8 cellular contexts compared by ENCODE assay signal in the genomic region with DNA sequence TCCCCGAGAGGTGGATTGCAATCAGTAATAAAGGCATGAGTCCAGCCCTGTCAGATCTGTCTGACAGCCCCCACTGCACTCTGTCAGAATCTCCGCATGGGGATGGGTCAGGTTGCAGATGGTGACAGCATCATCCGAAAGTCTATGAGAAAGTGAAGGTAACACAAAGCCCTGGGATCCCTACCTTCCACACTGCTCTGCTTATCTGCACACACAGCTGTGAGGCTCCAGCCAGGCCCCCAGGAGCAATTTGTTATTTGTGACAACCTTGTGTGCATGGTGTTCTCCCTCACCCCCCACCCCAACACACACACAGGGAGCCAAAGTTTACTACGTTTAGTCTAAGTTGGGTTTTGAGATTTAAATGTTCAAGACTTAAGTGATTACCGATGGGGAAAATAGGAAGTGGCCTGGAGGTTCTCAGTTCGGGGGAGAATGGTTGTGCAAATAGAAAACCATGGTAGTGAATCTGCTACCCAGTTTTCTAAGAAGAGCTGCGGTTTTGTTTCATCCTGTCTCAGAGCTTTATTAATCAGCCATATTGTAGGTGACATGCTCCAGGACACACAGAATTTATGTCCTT.
A peak's percentile ranks its signal among the peaks of the same experiment; 100 is the strongest.
DNase-seq lines count a peak whose midpoint lies in the region; ATAC-seq and TF ChIP-seq lines count a peak whose summit lies in the region.

No MANE protein-coding gene starts in this region.

- in situ Hi-C loops in G401 (cut with HindIII; ENCODE audit: low sequenced_read_pairs): no loop called here

- no peaks in the 10 kb centered on the region for H3K27me3 ChIP-seq in SK-N-SH (ENCODE audit: insufficient read depth)

- H3K36me3 ChIP-seq in SK-N-SH (replicated peaks in 1 of 2; ENCODE audit: control insufficient read depth in 1 of 2, insufficient read depth in 2 of 2, low read length in 1 of 2): no peaks in the 10 kb centered on the region

- 56% methylated on average over 6 of the region's 7 CpGs for WGBS in SK-N-SH (ENCODE audit: low lambda C conversion rate)

- no peaks in the 10 kb centered on the region for H3K9me3 ChIP-seq in SK-N-SH

- H3K4me1 ChIP-seq in SK-N-SH (ENCODE audit: control insufficient read depth in 1 of 2, insufficient read depth in 2 of 2, low read depth in 1 of 2, low read length in 1 of 2): peaks cover 0 to 43% of the 10 kb centered on the region in 2 experiments; a peak in 2 of 4 replicates

- peaks cover 42% of the 10 kb centered on the region for H3K4me1 Mint-ChIP-seq in activated CD8-positive, alpha-beta memory T cell treated with anti-CD3 and anti-CD28 coated beads, Interleukin-2, amount 10 ng/mL, durations not matched to agents 7 days and 5 days
- H3K4me1 Mint-ChIP-seq in stimulated activated effector memory CD8-positive, alpha-beta T cell treated with anti-CD3 and anti-CD28 coated beads, Interleukin-12 subunit alpha, Interleukin-12 subunit beta, amount 100 ng/mL, for 72 hours: peaks cover 36% of the 10 kb centered on the region

- no peak for TF ChIP-seq CTCF in SK-N-SH (IDR thresholded peaks at IDR 0.05)

- H3K27ac ChIP-seq in SK-N-SH (ENCODE audit: low read depth in 2 of 2, low read length in 1 of 2): peak overlapping the region in 1 of 2 experiments; percentile 85; a peak in 2 of 4 replicates

- H3K9me2 ChIP-seq in SK-N-SH: no peaks in the 10 kb centered on the region

- H3F3A ChIP-seq in SK-N-SH (replicated peaks; ENCODE audit: insufficient read depth): no peaks in the 10 kb centered on the region

- peak; percentile 83 for ATAC-seq in activated CD8-positive, alpha-beta memory T cell treated with anti-CD3 and anti-CD28 coated beads, Interleukin-2, amount 10 ng/mL, durations not matched to agents 7 days and 5 days
- ATAC-seq in HG02884 (IDR thresholded peaks at IDR 0.05; ENCODE audit: unreplicated experiment): peak; percentile 65
- peak; percentile 81 for ATAC-seq in stimulated activated effector memory CD8-positive, alpha-beta T cell treated with anti-CD3 and anti-CD28 coated beads, Interleukin-12 subunit alpha, Interleukin-12 subunit beta, amount 100 ng/mL, for 72 hours

- H3K4me2 ChIP-seq in SK-N-SH: no peak overlapping the region

- peak overlapping the region; percentile 66 for H3K4me3 Mint-ChIP-seq in activated CD8-positive, alpha-beta memory T cell treated with anti-CD3 and anti-CD28 coated beads, Interleukin-2, amount 10 ng/mL, durations not matched to agents 7 days and 5 days
- peak overlapping the region; percentile 55 for H3K4me3 Mint-ChIP-seq in stimulated activated effector memory CD8-positive, alpha-beta T cell treated with anti-CD3 and anti-CD28 coated beads, Interleukin-12 subunit alpha, Interleukin-12 subunit beta, amount 100 ng/mL, for 72 hours

- peak in 1 of 2 experiments; percentile 51; a peak in 2 of 4 replicates for TF ChIP-seq EP300 in SK-N-SH (IDR thresholded peaks at IDR 0.05; ENCODE audit: borderline replicate concordance in 1 of 2, low read depth in 1 of 2, low read length in 1 of 2)

- no peak for TF ChIP-seq RAD21 in SK-N-SH (IDR thresholded peaks at IDR 0.05; ENCODE audit: low read length)

- H3K4me3 ChIP-seq in SK-N-SH (ENCODE audit: low read depth in 2 of 2, low read length in 1 of 2): no peak overlapping the region

- peaks cover 19% of the 10 kb centered on the region for H3K36me3 Mint-ChIP-seq in activated CD8-positive, alpha-beta memory T cell treated with anti-CD3 and anti-CD28 coated beads, Interleukin-2, amount 10 ng/mL, durations not matched to agents 7 days and 5 days
- no peaks in the 10 kb centered on the region for H3K36me3 Mint-ChIP-seq in stimulated activated effector memory CD8-positive, alpha-beta T cell treated with anti-CD3 and anti-CD28 coated beads, Interleukin-12 subunit alpha, Interleukin-12 subunit beta, amount 100 ng/mL, for 72 hours

- H4K20me1 ChIP-seq in SK-N-SH (ENCODE audit: insufficient read depth): no peaks in the 10 kb centered on the region

- POLR2A ChIA-PET in SK-N-SH (lab: Yijun Ruan, JAX): interaction anchor here (0.8 to 2.5 kb wide), 3 partner anchors 80 to 290 kb away, joined by 5 to 28 read pairs (median 8); no protein-coding TSS in a partner anchor

- CTCF ChIA-PET in activated CD8-positive, alpha-beta memory T cell treated with anti-CD3 and anti-CD28 coated beads, Interleukin-2, amount 10 ng/mL, durations not matched to agents 7 days and 5 days (lab: Charles Lee): interaction anchor here (0.6 to 3.1 kb wide), 42 partner anchors 7 to 939 kb away, joined by 3 to 38 read pairs (median 5); a partner anchor contains a TSS
- CTCF ChIA-PET in SK-N-SH (lab: Yijun Ruan, JAX): interaction anchor here (0.6 to 2.9 kb wide), 62 partner anchors 8 to 528 kb away, joined by 3 to 79 read pairs (median 6); a partner anchor contains a TSS

- peak overlapping the region; percentile 97 for H3K27ac Mint-ChIP-seq in activated CD8-positive, alpha-beta memory T cell treated with anti-CD3 and anti-CD28 coated beads, Interleukin-2, amount 10 ng/mL, durations not matched to agents 7 days and 5 days
- peak overlapping the region; percentile 81 for H3K27ac Mint-ChIP-seq in stimulated activated effector memory CD8-positive, alpha-beta T cell treated with anti-CD3 and anti-CD28 coated beads, Interleukin-12 subunit alpha, Interleukin-12 subunit beta, amount 100 ng/mL, for 72 hours

- H3K27me3 Mint-ChIP-seq in activated CD8-positive, alpha-beta memory T cell treated with anti-CD3 and anti-CD28 coated beads, Interleukin-2, amount 10 ng/mL, durations not matched to agents 7 days and 5 days: no peaks in the 10 kb centered on the region

- no peak overlapping the region for H2AFZ ChIP-seq in SK-N-SH (ENCODE audit: low read depth)

- H3K9me3 Mint-ChIP-seq in activated CD8-positive, alpha-beta memory T cell treated with anti-CD3 and anti-CD28 coated beads, Interleukin-2, amount 10 ng/mL, durations not matched to agents 7 days and 5 days (ENCODE audit: low read depth): no peaks in the 10 kb centered on the region
- H3K9me3 Mint-ChIP-seq in stimulated activated effector memory CD8-positive, alpha-beta T cell treated with anti-CD3 and anti-CD28 coated beads, Interleukin-12 subunit alpha, Interleukin-12 subunit beta, amount 100 ng/mL, for 72 hours: no peaks in the 10 kb centered on the region

- DNase-seq in activated CD8-positive, alpha-beta memory T cell treated with anti-CD3 and anti-CD28 coated beads, Interleukin-2, amount 10 ng/mL, durations not matched to agents 7 days and 5 days: peak; percentile 70
- no peak for DNase-seq in activated CD8-positive, alpha-beta memory T cell treated with anti-CD3 and anti-CD28 coated beads, Interleukin-2, amount 50 U/mL, for 4 hours
- DNase-seq in SK-N-SH (peak; percentile 75), ureter (ENCODE audit: low spot score) (no peak), G401 (ENCODE audit: low spot score) (no peak), ecto neural progenitor cell (ENCODE audit: low spot score) (no peak)
- DNase-seq in stimulated activated effector memory CD8-positive, alpha-beta T cell treated with anti-CD3 and anti-CD28 coated beads, Interleukin-12 subunit alpha, Interleukin-12 subunit beta, amount 100 ng/mL, for 72 hours (ENCODE audit: low spot score in 2 of 2): peak in 1 of 2 donors; percentile 76

- no peak overlapping the region for H3K9ac ChIP-seq in SK-N-SH

- no peaks in the 10 kb centered on the region for H3K79me2 ChIP-seq in SK-N-SH (ENCODE audit: insufficient read depth)

TF ChIP-seq in SK-N-SH, 30 proteins besides CTCF, POLR2A, EP300 and RAD21:
- TF ChIP-seq, protein P1, sequence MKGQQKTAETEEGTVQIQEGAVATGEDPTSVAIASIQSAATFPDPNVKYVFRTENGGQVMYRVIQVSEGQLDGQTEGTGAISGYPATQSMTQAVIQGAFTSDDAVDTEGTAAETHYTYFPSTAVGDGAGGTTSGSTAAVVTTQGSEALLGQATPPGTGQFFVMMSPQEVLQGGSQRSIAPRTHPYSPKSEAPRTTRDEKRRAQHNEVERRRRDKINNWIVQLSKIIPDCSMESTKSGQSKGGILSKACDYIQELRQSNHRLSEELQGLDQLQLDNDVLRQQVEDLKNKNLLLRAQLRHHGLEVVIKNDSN (IDR thresholded peaks at IDR 0.05; ENCODE audit: borderline replicate concordance, low read depth): no peak
- TF ChIP-seq MXI1 (IDR thresholded peaks at IDR 0.05; ENCODE audit: low read depth, low read length) (peak; percentile 98), CHD2 (IDR thresholded peaks at IDR 0.05; ENCODE audit: low read length, partially characterized antibody) (peak; percentile 13), GATA2 (CRISPR knock-in tag; IDR thresholded peaks at IDR 0.05) (peak; percentile 77)

Comparison
In these comparisons a context has a peak if more than half of its experiments do, and no peak if none do; other contexts are left out.
1. DNase-seq: peak in activated CD8-positive, alpha-beta memory T cell treated with anti-CD3 and anti-CD28 coated beads, Interleukin-2, amount 10 ng/mL, durations not matched to agents 7 days and 5 days (single experiment) and SK-N-SH (single experiment); none in activated CD8-positive, alpha-beta memory T cell treated with anti-CD3 and anti-CD28 coated beads, Interleukin-2, amount 50 U/mL, for 4 hours (single experiment), ureter (single experiment), G401 (single experiment) and ecto neural progenitor cell (single experiment).
2. Peak in every context shown above with its lines, with median percentiles within 50 percentile points of each other: ATAC-seq.